In genomic region chrX:41733939-41734338, GRCh38 we compare ENCODE assay signal across 12 cellular contexts. TPM values are rescaled to one million over a fixed set of nuclear protein-coding genes. Genes with fewer than 3 reads are reported as not detected.
A peak's percentile ranks its signal among the peaks of the same experiment; 100 is the strongest.
DNase-seq lines count a peak whose midpoint lies in the region; ATAC-seq lines count a peak whose summit lies in the region.
"Had no signal": no experiment of that assay in that cellular context is flagged by ENCODE, and none has a peak within 500 bp of the region (broad histone marks: within the 10 kb centered on the region; RNA-seq: fewer than 3 reads in every experiment).

No MANE protein-coding gene starts in this region.

- peak overlapping the region; percentile 60 for H3K27ac Mint-ChIP-seq in T-helper 1 cell treated with Interleukin-12 subunit alpha and Interleukin-12 subunit beta and Interleukin-4 antibody, amounts not matched to agents 30 μg/mL and 1 μg/mL, for 36 hours
- peak overlapping the region in 3 of 7 donors; percentile 35 to 78 (median 38) for H3K27ac Mint-ChIP-seq in CD4-positive, alpha-beta memory T cell
- H3K27ac Mint-ChIP-seq: type B pancreatic cell had no signal

- CTCF ChIA-PET in CD4-positive, alpha-beta memory T cell (lab: Charles Lee; ENCODE audit: partially characterized antibody), result no interaction called here

- DNase-seq in Ammon's horn (ENCODE audit: low spot score) (peak; percentile 8), NCI-H345 treated with DMSO at 0.1 percent for 48 hours (lab: John Stamatoyannopoulos, UW; ENCODE audit: unreplicated experiment) (no peak), AML-193 (lab: John Stamatoyannopoulos, UW) (no peak), NCI-H82 (lab: John Stamatoyannopoulos, UW) (no peak)
- DNase-seq in CD4-positive, alpha-beta memory T cell, result no peak
- DNase-seq: heart left ventricle, right lobe of liver had no signal

- no peaks in the 10 kb centered on the region for H3K4me1 ChIP-seq in CD4-positive, alpha-beta memory T cell (ENCODE audit: insufficient read depth, low read length)
- H3K4me1 ChIP-seq: right lobe of liver had no signal

- H3K4me1 Mint-ChIP-seq in T-helper 1 cell treated with Interleukin-12 subunit alpha and Interleukin-12 subunit beta and Interleukin-4 antibody, amounts not matched to agents 30 μg/mL and 1 μg/mL, for 36 hours (ENCODE audit: low read depth), result peaks cover 32% of the 10 kb centered on the region
- peaks cover 7 to 19% (median 10%) of the 10 kb centered on the region in 4 donors for H3K4me1 Mint-ChIP-seq in CD4-positive, alpha-beta memory T cell

- no peaks in the 10 kb centered on the region for H3K27me3 ChIP-seq in CD4-positive, alpha-beta memory T cell (ENCODE audit: insufficient read depth, low read length)
- H3K27me3 ChIP-seq: right lobe of liver had no signal

- no peaks in the 10 kb centered on the region for H3K9me3 ChIP-seq in CD4-positive, alpha-beta memory T cell (ENCODE audit: control insufficient read depth in 1 of 2, low read length in 2 of 2)
- H3K9me3 ChIP-seq: heart left ventricle, right lobe of liver had no signal

- ATAC-seq in GM18907 (IDR thresholded peaks at IDR 0.05; ENCODE audit: unreplicated experiment), result peak; percentile 97
- peak; percentile 96 for ATAC-seq in HG02938 (IDR thresholded peaks at IDR 0.05; ENCODE audit: unreplicated experiment)

- H3K9me3 Mint-ChIP-seq in T-helper 1 cell treated with Interleukin-12 subunit alpha and Interleukin-12 subunit beta and Interleukin-4 antibody, amounts not matched to agents 30 μg/mL and 1 μg/mL, for 36 hours, result no peaks in the 10 kb centered on the region
- no peaks in the 10 kb centered on the region for H3K9me3 Mint-ChIP-seq in CD4-positive, alpha-beta memory T cell
- H3K9me3 Mint-ChIP-seq: type B pancreatic cell had no signal

- H3K4me3 ChIP-seq in CD4-positive, alpha-beta memory T cell (ENCODE audit: low read length in 2 of 2), result no peak overlapping the region
- H3K4me3 ChIP-seq: heart left ventricle, right lobe of liver had no signal

- H3K27me3 Mint-ChIP-seq in T-helper 1 cell treated with Interleukin-12 subunit alpha and Interleukin-12 subunit beta and Interleukin-4 antibody, amounts not matched to agents 30 μg/mL and 1 μg/mL, for 36 hours (ENCODE audit: low read depth), result no peaks in the 10 kb centered on the region
- H3K27me3 Mint-ChIP-seq in CD4-positive, alpha-beta memory T cell, result no peaks in the 10 kb centered on the region
- H3K27me3 Mint-ChIP-seq: type B pancreatic cell had no signal

- peak overlapping the region; percentile 73 for H3K4me3 Mint-ChIP-seq in T-helper 1 cell treated with Interleukin-12 subunit alpha and Interleukin-12 subunit beta and Interleukin-4 antibody, amounts not matched to agents 30 μg/mL and 1 μg/mL, for 36 hours
- H3K4me3 Mint-ChIP-seq in CD4-positive, alpha-beta memory T cell, result no peak overlapping the region
- H3K4me3 Mint-ChIP-seq: type B pancreatic cell had no signal

- POLR2A ChIA-PET in CD4-positive, alpha-beta memory T cell (lab: Charles Lee; ENCODE audit: partially characterized antibody), result no interaction called here

- H3K36me3 Mint-ChIP-seq in T-helper 1 cell treated with Interleukin-12 subunit alpha and Interleukin-12 subunit beta and Interleukin-4 antibody, amounts not matched to agents 30 μg/mL and 1 μg/mL, for 36 hours (ENCODE audit: low read depth), result peaks cover 12% of the 10 kb centered on the region
- peaks cover 4 to 7% of the 10 kb centered on the region in 2 donors for H3K36me3 Mint-ChIP-seq in CD4-positive, alpha-beta memory T cell

- no peak overlapping the region for H3K27ac ChIP-seq in CD4-positive, alpha-beta memory T cell (ENCODE audit: low read depth, low read length)
- H3K27ac ChIP-seq: right lobe of liver had no signal

- H3K36me3 ChIP-seq in CD4-positive, alpha-beta memory T cell (ENCODE audit: insufficient read depth, low read length), result no peaks in the 10 kb centered on the region
- H3K36me3 ChIP-seq: heart left ventricle, right lobe of liver had no signal

- intact Hi-C loops in CD4-positive, alpha-beta memory T cell (cut with micrococcal nuclease), result loop anchor here (10.0 kb wide), 1 partner anchor 179 kb away; no protein-coding TSS in a partner anchor

RNA-seq across cellular contexts. Expression of gene GPR82, which starts 10.0 kb away (rescaled TPM):
- not detected for total RNA-seq in CD4-positive, alpha-beta memory T cell
- under 1 TPM; 0.13 to 0.37 TPM for polyA plus RNA-seq in CD4-positive, alpha-beta memory T cell
- total RNA-seq: Daoy had no signal

RNA-seq across cellular contexts. Expression of gene GPR34, which starts 45.2 kb away (rescaled TPM):
- under 1 TPM in 1 of 2 experiments, not detected in 1; 0.28 TPM for total RNA-seq in CD4-positive, alpha-beta memory T cell
- under 1 TPM; 0.35 to 0.53 TPM for polyA plus RNA-seq in CD4-positive, alpha-beta memory T cell
- total RNA-seq: Daoy had no signal
